Comparison of ENCODE assay signal across 8 cellular contexts in genomic region chr12:10673660-10674384, GRCh38. TPM values are rescaled to one million over a fixed set of nuclear protein-coding genes. Genes with fewer than 3 reads are reported as not detected.
A peak's percentile ranks its signal among the peaks of the same experiment; 100 is the strongest.
DNase-seq lines count a peak whose midpoint lies in the region; ATAC-seq and TF ChIP-seq lines count a peak whose summit lies in the region.

Gene STYK1, minus strand, starts transcription at chr12:10674052. Its CDS starts 39,434 bp downstream, at chr12:10634618.

- H3K9me3 Mint-ChIP-seq in activated naive CD8-positive, alpha-beta T cell treated with anti-CD3 and anti-CD28 coated beads for 36 hours: peaks cover 3% of the 10 kb centered on the region

- peaks cover 40% of the 10 kb centered on the region for H3K4me1 Mint-ChIP-seq in activated naive CD8-positive, alpha-beta T cell treated with anti-CD3 and anti-CD28 coated beads for 36 hours

- peak; percentile 16 for TF ChIP-seq POLR2A in prostate gland (IDR thresholded peaks at IDR 0.05)

- DNase-seq in AG20443 (ENCODE audit: low spot score) (peak; percentile 80), Kasumi-1 (lab: John Stamatoyannopoulos, UW) (peak; percentile 59 to 77), left ventricle myocardium inferior (peak; percentile 34), prostate gland (ENCODE audit: low spot score) (peak; percentile 74), ureter (ENCODE audit: low spot score) (peak; percentile 83)
- DNase-seq in activated naive CD8-positive, alpha-beta T cell treated with anti-CD3 and anti-CD28 coated beads for 36 hours: peak; percentile 74

- H3K27ac ChIP-seq in left ventricle myocardium inferior (replicated peaks) (no peak within 1 kb of the TSS), prostate gland (peak within 1 kb of the TSS; percentile 87 to 89)

- TF ChIP-seq CTCF in left ventricle myocardium inferior (IDR thresholded peaks at IDR 0.05; ENCODE audit: borderline replicate concordance) (peak; percentile 75), prostate gland (IDR thresholded peaks at IDR 0.05) (peak; percentile 74 to 96 (median 93))

- peaks cover 10% of the 10 kb centered on the region for H3K4me1 ChIP-seq in left ventricle myocardium inferior
- no peaks in the 10 kb centered on the region for H3K4me1 ChIP-seq in prostate gland (replicated peaks)

- WGBS in prostate gland: 2% methylated on average over 35 of the region's 35 CpGs

- H3K36me3 ChIP-seq in left ventricle myocardium inferior (no peaks in the 10 kb centered on the region), prostate gland (no peaks in the 10 kb centered on the region)

- H3K27me3 ChIP-seq in left ventricle myocardium inferior (ENCODE audit: low read depth) (peaks cover 64% of the 10 kb centered on the region), prostate gland (replicated peaks; ENCODE audit: insufficient read depth) (no peaks in the 10 kb centered on the region)

- intact Hi-C loops in left ventricle myocardium inferior (cut with micrococcal nuclease) (no loop called here), prostate gland (cut with DNase I) (no loop called here)

- peak within 1 kb of the TSS; percentile 64 for H3K4me3 ChIP-seq in left ventricle myocardium inferior
- peak within 1 kb of the TSS; percentile 41 to 49 for H3K4me3 ChIP-seq in prostate gland

- H3K9me3 ChIP-seq in left ventricle myocardium inferior (replicated peaks): no peaks in the 10 kb centered on the region
- H3K9me3 ChIP-seq in prostate gland: no peaks in the 10 kb centered on the region

- ATAC-seq in GM19372 (IDR thresholded peaks at IDR 0.05; ENCODE audit: low read depth, unreplicated experiment) (peak; percentile 59), SK-N-SH treated with all-trans-retinoic acid at 6 μM for 48 hours (peak; percentile 77)

- H3K27me3 Mint-ChIP-seq in activated naive CD8-positive, alpha-beta T cell treated with anti-CD3 and anti-CD28 coated beads for 36 hours: peaks cover 28% of the 10 kb centered on the region

- H3K36me3 Mint-ChIP-seq in activated naive CD8-positive, alpha-beta T cell treated with anti-CD3 and anti-CD28 coated beads for 36 hours: no peaks in the 10 kb centered on the region

- H3K27ac Mint-ChIP-seq in activated naive CD8-positive, alpha-beta T cell treated with anti-CD3 and anti-CD28 coated beads for 36 hours: peak within 1 kb of the TSS; percentile 37

- peak within 1 kb of the TSS; percentile 77 for H3K4me3 Mint-ChIP-seq in activated naive CD8-positive, alpha-beta T cell treated with anti-CD3 and anti-CD28 coated beads for 36 hours

TF ChIP-seq in SK-N-SH treated with all-trans-retinoic acid at 6 μM for 48 hours, 23 proteins besides CTCF, POLR2A, EP300 and RAD21:
- no peak for TF ChIP-seq ZNF70 (CRISPR knock-in tag; IDR thresholded peaks at IDR 0.05)
- no peak for TF ChIP-seq CSRNP3 (CRISPR knock-in tag; IDR thresholded peaks at IDR 0.05)
- TF ChIP-seq TOX (CRISPR knock-in tag; IDR thresholded peaks at IDR 0.05; ENCODE audit: borderline replicate concordance): no peak
- no peak for TF ChIP-seq PPARA (CRISPR knock-in tag; IDR thresholded peaks at IDR 0.05; ENCODE audit: borderline replicate concordance)
- TF ChIP-seq BACH2 (CRISPR knock-in tag; IDR thresholded peaks at IDR 0.05; ENCODE audit: borderline replicate concordance): no peak
- no peak for TF ChIP-seq ESRRG (CRISPR knock-in tag; IDR thresholded peaks at IDR 0.05)
- no peak for TF ChIP-seq SNAI2 (CRISPR knock-in tag; IDR thresholded peaks at IDR 0.05)
- no peak for TF ChIP-seq TCF4 (CRISPR knock-in tag; IDR thresholded peaks at IDR 0.05; ENCODE audit: borderline replicate concordance)
- TF ChIP-seq ZFP30 (CRISPR knock-in tag; IDR thresholded peaks at IDR 0.05): no peak
- TF ChIP-seq PATZ1 (CRISPR knock-in tag; IDR thresholded peaks at IDR 0.05; ENCODE audit: borderline replicate concordance): no peak
- TF ChIP-seq RARB (CRISPR knock-in tag; IDR thresholded peaks at IDR 0.05): no peak
- no peak for TF ChIP-seq ISL1 (CRISPR knock-in tag; IDR thresholded peaks at IDR 0.05)
- no peak for TF ChIP-seq GLIS3 (CRISPR knock-in tag; IDR thresholded peaks at IDR 0.05)
- no peak for TF ChIP-seq ARNTL (CRISPR knock-in tag; IDR thresholded peaks at IDR 0.05; ENCODE audit: borderline replicate concordance, low read depth)
- TF ChIP-seq CSDC2 (CRISPR knock-in tag; IDR thresholded peaks at IDR 0.05): no peak
- TF ChIP-seq TSHZ2 (CRISPR knock-in tag; IDR thresholded peaks at IDR 0.05): no peak
- no peak for TF ChIP-seq ZNF565 (CRISPR knock-in tag; conservative IDR thresholded peaks at IDR 0.05; ENCODE audit: low read depth)
- no peak for TF ChIP-seq ZC3H10 (CRISPR knock-in tag; IDR thresholded peaks at IDR 0.05)
- no peak for TF ChIP-seq ZNF8 (CRISPR knock-in tag; IDR thresholded peaks at IDR 0.05)
TF ChIP-seq in SK-N-SH treated with all-trans-retinoic acid at 6 μM for 48 hours: peak in this region for 0.

RNA-seq across cellular contexts. Expression of gene STYK1, which starts in this region (rescaled TPM):
- under 1 TPM; 0.46 to 0.56 TPM for total RNA-seq in activated naive CD8-positive, alpha-beta T cell treated with anti-CD3 and anti-CD28 coated beads for 36 hours
- total RNA-seq in left ventricle myocardium inferior (not detected), prostate gland (10 to 100 TPM in 1 of 2 donors, 1 to 10 TPM in 1; 9.5 to 39.7 TPM), ureter (13.2 TPM)

Comparison
In these comparisons a context has a peak if more than half of its experiments do, and no peak if none do; other contexts are left out.
1. Peak in DNase-seq in activated naive CD8-positive, alpha-beta T cell treated with anti-CD3 and anti-CD28 coated beads for 36 hours; RNA of the gene not detected or under 1 TPM.
2. Peak in DNase-seq and H3K4me3 ChIP-seq in left ventricle myocardium inferior; RNA of the gene not detected or under 1 TPM.